ENCODE assay signal across 1 cellular context in genomic region chr1:54331091-54331772, GRCh38.
TF ChIP-seq lines count a peak whose summit lies in the region.

No MANE protein-coding gene starts in this region.

TF ChIP-seq in WTC11, 78 proteins besides CTCF, POLR2A, EP300 and RAD21 (continued from another document):
- TF ChIP-seq RORB (CRISPR knock-in tag; IDR thresholded peaks at IDR 0.05): no peak
- TF ChIP-seq ZNF121 (CRISPR knock-in tag; IDR thresholded peaks at IDR 0.05): no peak
- no peak for TF ChIP-seq TCF7 (CRISPR knock-in tag; IDR thresholded peaks at IDR 0.05; ENCODE audit: low read depth)
- TF ChIP-seq SMAD3 (CRISPR knock-in tag; IDR thresholded peaks at IDR 0.05; ENCODE audit: borderline replicate concordance): no peak
